In genomic region chr6:20846602-20847028, GRCh38 we compare ENCODE assay signal across 12 cellular contexts.
DNase-seq lines count a peak whose midpoint lies in the region; ATAC-seq, FAIRE-seq and TF ChIP-seq lines count a peak whose summit lies in the region.
"Had no signal": no experiment of that assay in that cellular context is flagged by ENCODE, and none has a peak within 500 bp of the region (broad histone marks: within the 10 kb centered on the region; RNA-seq: fewer than 3 reads in every experiment).

No MANE protein-coding gene starts in this region.

- no peaks in the 10 kb centered on the region for H3K79me2 ChIP-seq in astrocyte (ENCODE audit: insufficient read depth, low read length)

- TF ChIP-seq CTCF in astrocyte (IDR thresholded peaks at IDR 0.05; ENCODE audit: insufficient read depth, low read depth, low read length), result no peak
- TF ChIP-seq CTCF in omental fat pad (IDR thresholded peaks at IDR 0.05), result no peak

- DNase-seq in AML-193 (lab: John Stamatoyannopoulos, UW) (peak; percentile 15 to 27), astrocyte (ENCODE audit: low read depth) (peak; percentile 54), omental fat pad (ENCODE audit: low spot score) (no peak), T1000 (lab: John Stamatoyannopoulos, UW) (no peak), left cardiac atrium (no peak), urothelium cell line (ENCODE audit: low spot score) (no peak)
- DNase-seq: C1 segment of cervical spinal cord; mammary epithelial cell; NCI-H187; stimulated activated CD4-positive, alpha-beta T cell treated with anti-CD3 and anti-CD28 coated beads, Interleukin-1b, Interleukin-23, amount 100 ng/mL, for 48 hours had no signal

- no peak overlapping the region for H3K27ac Mint-ChIP-seq in astrocyte (ENCODE audit: unreplicated experiment)

- H3K9me3 Mint-ChIP-seq in astrocyte (ENCODE audit: unreplicated experiment), result no peaks in the 10 kb centered on the region

- H3K4me3 ChIP-seq in astrocyte (ENCODE audit: insufficient read depth, low read depth, low read length), result no peak overlapping the region

- no peaks in the 10 kb centered on the region for H3K9me3 ChIP-seq in astrocyte (ENCODE audit: insufficient read depth, low read depth, low read length)

- no peaks in the 10 kb centered on the region for H4K20me1 ChIP-seq in astrocyte (ENCODE audit: insufficient read depth, low read length)

- H3K27me3 ChIP-seq in astrocyte (ENCODE audit: insufficient read depth, low read length), result no peaks in the 10 kb centered on the region

- H3K9ac ChIP-seq in astrocyte (ENCODE audit: low read length), result no peak overlapping the region

- no peak overlapping the region for H3K4me2 ChIP-seq in astrocyte (ENCODE audit: low read length)

- H3K36me3 Mint-ChIP-seq in astrocyte (ENCODE audit: low read depth, unreplicated experiment), result peaks cover 2% of the 10 kb centered on the region

- H2AFZ ChIP-seq in astrocyte (ENCODE audit: low read depth, low read length), result no peak overlapping the region

- H3K4me1 ChIP-seq in astrocyte (ENCODE audit: insufficient read depth, low read length), result peaks cover 6% of the 10 kb centered on the region

- no peaks in the 10 kb centered on the region for H3K36me3 ChIP-seq in astrocyte (ENCODE audit: insufficient read depth, low read length)

- no peak overlapping the region for H3K27ac ChIP-seq in astrocyte (ENCODE audit: low read depth, low read length)

- no peak overlapping the region for H3K4me3 Mint-ChIP-seq in astrocyte (ENCODE audit: unreplicated experiment)

- peak; percentile 70 for ATAC-seq in GM19463 (IDR thresholded peaks at IDR 0.05; ENCODE audit: unreplicated experiment)
- peak; percentile 90 for ATAC-seq in HG03565 (IDR thresholded peaks at IDR 0.05; ENCODE audit: unreplicated experiment)
- ATAC-seq in omental fat pad (ENCODE audit: low FRiP score), result no peak
- ATAC-seq in left cardiac atrium, result no peak

- H3K4me1 Mint-ChIP-seq in astrocyte (ENCODE audit: low read depth, unreplicated experiment), result peaks cover 2% of the 10 kb centered on the region

- intact Hi-C loops in left cardiac atrium (cut with DNase I), result no loop called here

- H3K27me3 Mint-ChIP-seq in astrocyte (ENCODE audit: low read depth, unreplicated experiment), result no peaks in the 10 kb centered on the region

- no peak for FAIRE-seq in astrocyte (lab: Jason Lieb, UNC)
- FAIRE-seq in urothelium cell line (lab: Jason Lieb, UNC), result no peak

Comparison
In these comparisons a context has a peak if more than half of its experiments do, and no peak if none do; other contexts are left out.
1. DNase-seq: peak in AML-193 (2 of 2) and astrocyte (single experiment); none in omental fat pad (single experiment), T1000 (single experiment), left cardiac atrium (single experiment) and urothelium cell line (single experiment).
2. ATAC-seq: peak in GM19463 (single experiment) and HG03565 (single experiment); none in omental fat pad (single experiment) and left cardiac atrium (0 of 2).